Comparison of ENCODE assay signal across 8 cellular contexts in the genomic region with DNA sequence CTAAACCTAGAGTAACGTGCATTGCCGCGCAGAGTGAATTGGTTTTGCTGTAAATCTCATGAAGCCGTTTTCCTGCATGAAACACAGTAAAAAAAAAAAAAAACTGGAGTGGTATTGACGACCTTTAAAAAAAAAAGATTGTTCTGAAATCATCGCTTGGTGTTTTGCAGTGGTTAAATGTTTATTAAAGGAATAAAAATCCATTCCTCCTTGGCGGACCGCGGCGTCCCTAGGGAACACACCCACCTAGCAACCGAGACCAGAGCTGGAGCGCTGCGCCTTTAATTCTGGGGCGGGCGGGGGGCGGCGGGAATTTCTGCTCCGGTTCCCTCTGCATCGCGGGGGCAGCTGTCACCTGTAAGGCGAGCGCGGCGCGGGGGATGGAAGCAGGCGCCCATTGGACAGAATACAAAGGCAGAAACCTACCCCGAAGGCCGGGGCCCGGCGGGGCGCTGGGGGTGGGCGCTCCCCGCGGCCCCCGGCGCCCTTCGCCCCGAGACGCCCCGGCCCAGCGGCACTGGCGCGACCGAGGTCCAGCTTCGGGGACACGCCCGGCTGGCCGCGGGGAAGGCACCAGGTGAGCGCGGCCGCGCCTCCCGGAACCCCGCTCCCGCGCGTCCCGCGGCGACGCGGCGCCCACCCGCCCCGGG. TPM values are rescaled to one million over a fixed set of nuclear protein-coding genes. Genes with fewer than 3 reads are reported as not detected.
DNase-seq lines count a peak whose midpoint lies in the region; ATAC-seq, FAIRE-seq and TF ChIP-seq lines count a peak whose summit lies in the region.

A gene (plus strand): TSS at position 354 of the 650 bp plus-strand sequence. CDS start 320 bp downstream, outside the sequence.

- peak within 1 kb of the TSS; percentile 19 to 56 for H3K4me3 ChIP-seq in kidney (ENCODE audit: low read length in 2 of 2)

- intact Hi-C loops in Calu3 (cut with micrococcal nuclease; ENCODE audit: unreplicated experiment), result no loop called here
- intact Hi-C loops in kidney (cut with DNase I), result no loop called here

- TF ChIP-seq CTCF in Calu3 (IDR thresholded peaks at IDR 0.05; ENCODE audit: unreplicated experiment), result no peak
- TF ChIP-seq CTCF in kidney (IDR thresholded peaks at IDR 0.05; ENCODE audit: borderline replicate concordance, extremely low read depth, insufficient read depth), result no peak

- peak within 1 kb of the TSS; percentile 32 to 76 for H3K27ac ChIP-seq in kidney (ENCODE audit: low read depth in 2 of 2, low read length in 2 of 2)

- peak within 1 kb of the TSS; percentile 15 to 34 for H3K9ac ChIP-seq in kidney (ENCODE audit: low read length in 2 of 2)

- H3K36me3 ChIP-seq in kidney (ENCODE audit: control insufficient read depth in 1 of 2, insufficient read depth in 2 of 2, low read length in 2 of 2), result no peaks in the 10 kb centered on the region

- no peak for FAIRE-seq in kidney (lab: Jason Lieb, UNC)

- H3K4me3 Mint-ChIP-seq in Calu3 (ENCODE audit: low read depth, unreplicated experiment), result peak within 1 kb of the TSS; percentile 69
- H3K4me3 Mint-ChIP-seq in stimulated activated naive CD8-positive, alpha-beta T cell treated with anti-CD3 and anti-CD28 coated beads, Interleukin-15, amount 100 ng/mL, for 72 hours, result peak within 1 kb of the TSS; percentile 68 to 73

- DNase-seq in Calu3 (peak; percentile 46), amygdala (lab: John Stamatoyannopoulos, UW) (peak in 44 of 56 donors; percentile 25 to 82 (median 59)), kidney (peak; percentile 80), NCI-H1048 (lab: John Stamatoyannopoulos, UW) (no peak), GOT3 (lab: John Stamatoyannopoulos, UW) (no peak)
- DNase-seq in stimulated activated naive CD8-positive, alpha-beta T cell treated with anti-CD3 and anti-CD28 coated beads, Interleukin-15, amount 100 ng/mL, for 72 hours, result no peak
- no peak for DNase-seq in effector CD4-positive, alpha-beta T cell

- peak; percentile 29 for ATAC-seq in stimulated activated naive CD8-positive, alpha-beta T cell treated with anti-CD3 and anti-CD28 coated beads, Interleukin-15, amount 100 ng/mL, for 72 hours

- peaks cover 23% of the 10 kb centered on the region for H3K4me1 Mint-ChIP-seq in Calu3 (ENCODE audit: low read depth, unreplicated experiment)
- H3K4me1 Mint-ChIP-seq in stimulated activated naive CD8-positive, alpha-beta T cell treated with anti-CD3 and anti-CD28 coated beads, Interleukin-15, amount 100 ng/mL, for 72 hours, result peaks cover 11% of the 10 kb centered on the region

- CTCF ChIA-PET in Calu3 (lab: Charles Lee), result interaction anchor here (0.5 to 1.6 kb wide), 7 partner anchors 11 to 493 kb away, joined by 3 to 9 read pairs (median 4); a partner anchor contains a TSS

- H3K27me3 Mint-ChIP-seq in Calu3 (ENCODE audit: unreplicated experiment), result no peaks in the 10 kb centered on the region
- H3K27me3 Mint-ChIP-seq in stimulated activated naive CD8-positive, alpha-beta T cell treated with anti-CD3 and anti-CD28 coated beads, Interleukin-15, amount 100 ng/mL, for 72 hours, result peaks cover 61% of the 10 kb centered on the region

- no TSS peak for BruUV-seq in Calu3 (replicated peaks; lab: Mats Ljungman, UMichigan)

- no peaks in the 10 kb centered on the region for H3K9me3 ChIP-seq in kidney (ENCODE audit: control insufficient read depth in 1 of 2, low read length in 2 of 2)

- TF ChIP-seq EP300 in Ishikawa (IDR thresholded peaks at IDR 0.05; ENCODE audit: borderline replicate concordance), result no peak

- peaks cover 11% of the 10 kb centered on the region for H3K36me3 Mint-ChIP-seq in Calu3 (ENCODE audit: insufficient read depth, unreplicated experiment)

- no peaks in the 10 kb centered on the region for H3K9me3 Mint-ChIP-seq in Calu3 (ENCODE audit: low read depth, unreplicated experiment)
- no peaks in the 10 kb centered on the region for H3K9me3 Mint-ChIP-seq in stimulated activated naive CD8-positive, alpha-beta T cell treated with anti-CD3 and anti-CD28 coated beads, Interleukin-15, amount 100 ng/mL, for 72 hours

- H3K27ac Mint-ChIP-seq in Calu3 (ENCODE audit: unreplicated experiment), result no peak within 1 kb of the TSS
- no peak within 1 kb of the TSS for H3K27ac Mint-ChIP-seq in stimulated activated naive CD8-positive, alpha-beta T cell treated with anti-CD3 and anti-CD28 coated beads, Interleukin-15, amount 100 ng/mL, for 72 hours

- no peak for TF ChIP-seq RAD21 in Ishikawa (IDR thresholded peaks at IDR 0.05; ENCODE audit: low read depth)

- peaks cover 0 to 2% of the 10 kb centered on the region in 2 donors for H3K4me1 ChIP-seq in kidney (ENCODE audit: control insufficient read depth in 1 of 2, insufficient read depth in 1 of 2, low read depth in 1 of 2, low read length in 2 of 2)

TF ChIP-seq in Ishikawa, 13 proteins besides CTCF, POLR2A, EP300 and RAD21:
- TF ChIP-seq, protein P1, sequence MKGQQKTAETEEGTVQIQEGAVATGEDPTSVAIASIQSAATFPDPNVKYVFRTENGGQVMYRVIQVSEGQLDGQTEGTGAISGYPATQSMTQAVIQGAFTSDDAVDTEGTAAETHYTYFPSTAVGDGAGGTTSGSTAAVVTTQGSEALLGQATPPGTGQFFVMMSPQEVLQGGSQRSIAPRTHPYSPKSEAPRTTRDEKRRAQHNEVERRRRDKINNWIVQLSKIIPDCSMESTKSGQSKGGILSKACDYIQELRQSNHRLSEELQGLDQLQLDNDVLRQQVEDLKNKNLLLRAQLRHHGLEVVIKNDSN (IDR thresholded peaks at IDR 0.05), result no peak
- peak; percentile 63 for TF ChIP-seq EGR1 (IDR thresholded peaks at IDR 0.05)
- TF ChIP-seq TCF12 (IDR thresholded peaks at IDR 0.05; ENCODE audit: low read depth), result peak; percentile 29; the same call in 1 of the 2 replicates
- TF ChIP-seq CREB1 (IDR thresholded peaks at IDR 0.05; ENCODE audit: low read depth), result no peak
- TF ChIP-seq, protein P2, sequence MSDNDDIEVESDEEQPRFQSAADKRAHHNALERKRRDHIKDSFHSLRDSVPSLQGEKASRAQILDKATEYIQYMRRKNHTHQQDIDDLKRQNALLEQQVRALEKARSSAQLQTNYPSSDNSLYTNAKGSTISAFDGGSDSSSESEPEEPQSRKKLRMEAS (IDR thresholded peaks at IDR 0.05), result peak; percentile 31; the same call in 1 of the 2 replicates
- TF ChIP-seq ZBTB7A (IDR thresholded peaks at IDR 0.05; ENCODE audit: low read depth), result peak; percentile 68

RNA-seq across cellular contexts. Expression of the gene that starts here (rescaled TPM):
- total RNA-seq in Calu3 (2022) (0.78 and 0.88 TPM in 2 replicates), kidney (4.1 TPM)
- 7.1 TPM for polyA plus RNA-seq in kidney (ENCODE audit: insufficient read depth, low read depth, low replicate concordance)

Comparison
In these comparisons a context has a peak if more than half of its experiments do, and no peak if none do; other contexts are left out.
1. Peak in DNase-seq in Calu3; RNA of the gene not detected or under 1 TPM.
2. DNase-seq: peak in amygdala (44 of 56) and kidney (single experiment); none in stimulated activated naive CD8-positive, alpha-beta T cell treated with anti-CD3 and anti-CD28 coated beads, Interleukin-15, amount 100 ng/mL, for 72 hours (0 of 2), effector CD4-positive, alpha-beta T cell (single experiment), NCI-H1048 (single experiment) and GOT3 (single experiment).